Comparison of ENCODE assay signal across 18 cellular contexts in genomic region chr3:29610781-29611180, GRCh38.
"Had no signal": no experiment of that assay in that cellular context is flagged by ENCODE, and none has a peak within 500 bp of the region (broad histone marks: within the 10 kb centered on the region; RNA-seq: fewer than 3 reads in every experiment).

No MANE protein-coding gene starts in this region.

- DNase-seq: dermis blood vessel endothelial cell; dorsolateral prefrontal cortex; effector CD4-positive, alpha-beta T cell; effector memory CD4-positive, alpha-beta T cell; foreskin keratinocyte; heart left ventricle; left cardiac atrium; left lung; left ventricle myocardium superior; lower lobe of right lung; mesenchymal stem cell; mucosa of descending colon; naive B cell; naive thymus-derived CD8-positive, alpha-beta T cell had no signal

- H3K9me3 ChIP-seq: esophagus muscularis mucosa, gastroesophageal sphincter, heart left ventricle, left lung, lower lobe of right lung, mucosa of descending colon had no signal

- H3K4me1 ChIP-seq: left lung, lower lobe of right lung had no signal

- H3K27ac ChIP-seq: coronary artery, dorsolateral prefrontal cortex, esophagus muscularis mucosa, foreskin keratinocyte, gastroesophageal sphincter, heart left ventricle, hepatocyte, left lung, lower lobe of right lung had no signal

- H2AFZ ChIP-seq: hepatocyte had no signal

- H3K36me3 ChIP-seq: esophagus muscularis mucosa, gastroesophageal sphincter, heart left ventricle, left lung, lower lobe of right lung had no signal

- H3K27me3 ChIP-seq: dorsolateral prefrontal cortex, esophagus muscularis mucosa, foreskin keratinocyte, gastroesophageal sphincter, heart left ventricle, hepatocyte, left lung had no signal

- H3K4me2 ChIP-seq: hepatocyte had no signal

- ATAC-seq: foreskin keratinocyte; gastroesophageal sphincter; heart left ventricle; left cardiac atrium; left lung; left ventricle myocardium superior; lower lobe of right lung; mucosa of descending colon; naive thymus-derived CD8-positive, alpha-beta T cell had no signal

- H3K4me3 ChIP-seq: coronary artery, dorsolateral prefrontal cortex, esophagus muscularis mucosa, gastroesophageal sphincter, heart left ventricle, hepatocyte, left lung, lower lobe of right lung, mucosa of descending colon had no signal
